22 cellular contexts compared by ENCODE assay signal in genomic region chr10:94423627-94424026, GRCh38. TPM values are rescaled to one million over a fixed set of nuclear protein-coding genes. Genes with fewer than 3 reads are reported as not detected.
DNase-seq lines count a peak whose midpoint lies in the region; ATAC-seq and TF ChIP-seq lines count a peak whose summit lies in the region.
"Had no signal": no experiment of that assay in that cellular context is flagged by ENCODE, and none has a peak within 500 bp of the region (broad histone marks: within the 10 kb centered on the region; RNA-seq: fewer than 3 reads in every experiment).

No MANE protein-coding gene starts in this region.

- no peak overlapping the region for H3K4me2 ChIP-seq in SK-N-SH

- POLR2A ChIA-PET in SK-N-SH (lab: Yijun Ruan, JAX), result no interaction called here

- TF ChIP-seq EP300 in SK-N-SH (IDR thresholded peaks at IDR 0.05; ENCODE audit: borderline replicate concordance in 1 of 2, low read depth in 1 of 2, low read length in 1 of 2), result no peak

- WGBS in SK-N-SH (ENCODE audit: low lambda C conversion rate), result 15% methylated on average over 1 of the region's 1 CpG

- H3K36me3 ChIP-seq in SK-N-SH (replicated peaks in 1 of 2; ENCODE audit: control insufficient read depth in 1 of 2, insufficient read depth in 2 of 2, low read length in 1 of 2), result no peaks in the 10 kb centered on the region
- H3K36me3 ChIP-seq: BLaER1 treated with 17β-estradiol and CSF1 and Interleukin-3, amounts not matched to agents 10 nM and 100 nM had no signal

- no peak overlapping the region for H3K4me3 ChIP-seq in SK-N-SH (ENCODE audit: low read depth in 2 of 2, low read length in 1 of 2)
- H3K4me3 ChIP-seq: BLaER1 treated with 17β-estradiol and CSF1 and Interleukin-3, amounts not matched to agents 10 nM and 100 nM; lung had no signal

- CTCF ChIA-PET in SK-N-SH (lab: Yijun Ruan, JAX), result interaction anchor here (1.0 to 1.3 kb wide), 2 partner anchors 20 to 103 kb away, joined by 3 to 4 read pairs; no protein-coding TSS in a partner anchor

- no peak for TF ChIP-seq RAD21 in SK-N-SH (IDR thresholded peaks at IDR 0.05; ENCODE audit: low read length)

- peaks cover 7% of the 10 kb centered on the region for H3K9me3 ChIP-seq in SK-N-SH

- peaks cover 6% of the 10 kb centered on the region for H3F3A ChIP-seq in SK-N-SH (replicated peaks; ENCODE audit: insufficient read depth)

- H3K9me2 ChIP-seq in SK-N-SH, result no peaks in the 10 kb centered on the region

- H3K9ac ChIP-seq in SK-N-SH, result no peak overlapping the region
- H3K9ac ChIP-seq: BLaER1 treated with 17β-estradiol and CSF1 and Interleukin-3, amounts not matched to agents 10 nM and 100 nM had no signal

- no peak overlapping the region for H3K27ac ChIP-seq in SK-N-SH (ENCODE audit: low read depth in 2 of 2, low read length in 1 of 2)
- H3K27ac ChIP-seq: BLaER1 treated with 17β-estradiol and CSF1 and Interleukin-3, amounts not matched to agents 10 nM and 100 nM had no signal

- DNase-seq in SK-N-SH (no peak), amniotic epithelial cell (ENCODE audit: low read depth) (peak; percentile 80), foreskin melanocyte (peak; percentile 51), NCI-H2171 treated with DMSO at 0.1 percent for 48 hours (lab: John Stamatoyannopoulos, UW) (no peak), left ventricle myocardium superior (no peak), epidermal melanocyte (ENCODE audit: insufficient read length, low spot score) (no peak)
- DNase-seq: 8988T; activated CD4-positive, alpha-beta memory T cell treated with anti-CD3 and anti-CD28 coated beads, Interleukin-2, amount 10 ng/mL, durations not matched to agents 7 days and 5 days; activated CD4-positive, CD25-positive, alpha-beta regulatory T cell; activated naive CD4-positive, alpha-beta T cell treated with Interleukin-2 at 50 U/mL for 16 hours; activated T-cell treated with anti-CD3 and anti-CD28 coated beads for 4 hours; aorta; Calu3; MV-4-11; NCI-H187; NCI-H2227 treated with DMSO at 0.1 percent for 48 hours; retina had no signal

- no peaks in the 10 kb centered on the region for H3K4me1 ChIP-seq in SK-N-SH (ENCODE audit: control insufficient read depth in 1 of 2, insufficient read depth in 2 of 2, low read depth in 1 of 2, low read length in 1 of 2)

- intact Hi-C loops in left ventricle myocardium superior (cut with micrococcal nuclease), result no loop called here

- ATAC-seq in SK-N-SH treated with all-trans-retinoic acid at 6 μM for 48 hours (peak; percentile 31; the same call in 1 of the 3 replicates), HG03457 (IDR thresholded peaks at IDR 0.05; ENCODE audit: unreplicated experiment) (no peak), left ventricle myocardium superior (no peak)
- ATAC-seq: Panc1 had no signal

- H3K79me2 ChIP-seq in SK-N-SH (ENCODE audit: insufficient read depth), result peaks cover 78% of the 10 kb centered on the region

- no peak overlapping the region for H2AFZ ChIP-seq in SK-N-SH (ENCODE audit: low read depth)

- H4K20me1 ChIP-seq in SK-N-SH (ENCODE audit: insufficient read depth), result peaks cover 4% of the 10 kb centered on the region

- no peak for TF ChIP-seq CTCF in SK-N-SH (IDR thresholded peaks at IDR 0.05)

- no peaks in the 10 kb centered on the region for H3K27me3 ChIP-seq in SK-N-SH (ENCODE audit: insufficient read depth)
- H3K27me3 ChIP-seq: BLaER1 treated with 17β-estradiol and CSF1 and Interleukin-3, amounts not matched to agents 10 nM and 100 nM had no signal

TF ChIP-seq in SK-N-SH treated with all-trans-retinoic acid at 6 μM for 48 hours, 23 proteins besides CTCF, POLR2A, EP300 and RAD21:
- TF ChIP-seq RARB (CRISPR knock-in tag; IDR thresholded peaks at IDR 0.05) (no peak), POU6F1 (CRISPR knock-in tag; IDR thresholded peaks at IDR 0.05; ENCODE audit: borderline replicate concordance, low read depth) (no peak), CSDC2 (CRISPR knock-in tag; IDR thresholded peaks at IDR 0.05) (no peak), ZFP3 (CRISPR knock-in tag; IDR thresholded peaks at IDR 0.05) (no peak)

TF ChIP-seq in SK-N-SH, 30 proteins besides CTCF, POLR2A, EP300 and RAD21:
- TF ChIP-seq USF1 (IDR thresholded peaks at IDR 0.05; ENCODE audit: borderline replicate concordance, low read depth), result no peak
- TF ChIP-seq MXI1 (IDR thresholded peaks at IDR 0.05; ENCODE audit: low read depth, low read length), result no peak
- no peak for TF ChIP-seq TEAD4 (IDR thresholded peaks at IDR 0.05; ENCODE audit: borderline replicate concordance, insufficient read depth)
- no peak for TF ChIP-seq FOXM1 (IDR thresholded peaks at IDR 0.05; ENCODE audit: low read depth)
- TF ChIP-seq YY1 (IDR thresholded peaks at IDR 0.05; ENCODE audit: low read depth), result no peak
- TF ChIP-seq, protein P1, sequence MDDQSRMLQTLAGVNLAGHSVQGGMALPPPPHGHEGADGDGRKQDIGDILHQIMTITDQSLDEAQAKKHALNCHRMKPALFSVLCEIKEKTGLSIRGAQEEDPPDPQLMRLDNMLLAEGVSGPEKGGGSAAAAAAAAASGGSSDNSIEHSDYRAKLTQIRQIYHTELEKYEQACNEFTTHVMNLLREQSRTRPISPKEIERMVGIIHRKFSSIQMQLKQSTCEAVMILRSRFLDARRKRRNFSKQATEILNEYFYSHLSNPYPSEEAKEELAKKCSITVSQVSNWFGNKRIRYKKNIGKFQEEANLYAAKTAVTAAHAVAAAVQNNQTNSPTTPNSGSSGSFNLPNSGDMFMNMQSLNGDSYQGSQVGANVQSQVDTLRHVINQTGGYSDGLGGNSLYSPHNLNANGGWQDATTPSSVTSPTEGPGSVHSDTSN (IDR thresholded peaks at IDR 0.05), result no peak
- no peak for TF ChIP-seq JUND (IDR thresholded peaks at IDR 0.05)
- TF ChIP-seq, protein P2, sequence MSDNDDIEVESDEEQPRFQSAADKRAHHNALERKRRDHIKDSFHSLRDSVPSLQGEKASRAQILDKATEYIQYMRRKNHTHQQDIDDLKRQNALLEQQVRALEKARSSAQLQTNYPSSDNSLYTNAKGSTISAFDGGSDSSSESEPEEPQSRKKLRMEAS (IDR thresholded peaks at IDR 0.05; ENCODE audit: low read depth), result no peak
- no peak for TF ChIP-seq USF2 (IDR thresholded peaks at IDR 0.05; ENCODE audit: borderline replicate concordance, low read depth, low read length)

RNA-seq across cellular contexts. Expression of gene TBC1D12, which starts 21.3 kb away (rescaled TPM):
- polyA plus RNA-seq in SK-N-SH (2012; rRNA removed), result 1.8 and 2.5 TPM in 2 replicates
- 3.0 and 3.8 TPM in 2 replicates for polyA plus RNA-seq in SK-N-SH (2012; cell fraction: cytosol; rRNA removed)
- polyA plus RNA-seq in SK-N-SH (2012; cell fraction: nucleus; rRNA removed), result 2.4 and 5.0 TPM in 2 replicates
- 4.8 TPM for total RNA-seq in left ventricle myocardium superior

Comparison
In these comparisons a context has a peak if more than half of its experiments do, and no peak if none do; other contexts are left out.
1. DNase-seq: peak in amniotic epithelial cell (single experiment) and foreskin melanocyte (single experiment); none in SK-N-SH (single experiment), NCI-H2171 treated with DMSO at 0.1 percent for 48 hours (single experiment), left ventricle myocardium superior (single experiment) and epidermal melanocyte (single experiment).